In genomic region chr20:34302312-34302722, GRCh38 we compare ENCODE assay signal across 8 cellular contexts. TPM values are rescaled to one million over a fixed set of nuclear protein-coding genes. Genes with fewer than 3 reads are reported as not detected.
DNase-seq lines count a peak whose midpoint lies in the region; ATAC-seq lines count a peak whose summit lies in the region.

No MANE protein-coding gene starts in this region.

- peaks cover 12% of the 10 kb centered on the region for H3K4me1 Mint-ChIP-seq in activated naive CD4-positive, alpha-beta T cell treated with anti-CD3 and anti-CD28 coated beads, Interleukin-2, amount 50 U/mL, for 24 hours
- H3K4me1 Mint-ChIP-seq in activated T-cell treated with anti-CD3 and anti-CD28 coated beads, Interleukin-2, amount 50 U/mL, for 72 hours (ENCODE audit: low read depth): peaks cover 15% of the 10 kb centered on the region

- peak overlapping the region; percentile 93 for H3K4me3 Mint-ChIP-seq in activated naive CD4-positive, alpha-beta T cell treated with anti-CD3 and anti-CD28 coated beads, Interleukin-2, amount 50 U/mL, for 24 hours
- H3K4me3 Mint-ChIP-seq in activated T-cell treated with anti-CD3 and anti-CD28 coated beads, Interleukin-2, amount 50 U/mL, for 72 hours: peak overlapping the region; percentile 81 to 84

- peaks cover 3% of the 10 kb centered on the region for H3K36me3 Mint-ChIP-seq in activated naive CD4-positive, alpha-beta T cell treated with anti-CD3 and anti-CD28 coated beads, Interleukin-2, amount 50 U/mL, for 24 hours
- H3K36me3 Mint-ChIP-seq in activated T-cell treated with anti-CD3 and anti-CD28 coated beads, Interleukin-2, amount 50 U/mL, for 72 hours (ENCODE audit: insufficient read depth in 2 of 2): peaks cover 0 to 4% of the 10 kb centered on the region in 2 donors

- H3K9me3 Mint-ChIP-seq in activated naive CD4-positive, alpha-beta T cell treated with anti-CD3 and anti-CD28 coated beads, Interleukin-2, amount 50 U/mL, for 24 hours: no peaks in the 10 kb centered on the region
- H3K9me3 Mint-ChIP-seq in activated T-cell treated with anti-CD3 and anti-CD28 coated beads, Interleukin-2, amount 50 U/mL, for 72 hours: no peaks in the 10 kb centered on the region

- ATAC-seq in activated T-cell treated with anti-CD3 and anti-CD28 coated beads, Interleukin-2, amount 50 U/mL, for 72 hours (replicated peaks in 1 of 2): no peak
- ATAC-seq in HG02678 (IDR thresholded peaks at IDR 0.05; ENCODE audit: unreplicated experiment) (no peak), HG03565 (IDR thresholded peaks at IDR 0.05; ENCODE audit: unreplicated experiment) (no peak)

- H3K27ac ChIP-seq in temporal lobe (ENCODE audit: low read depth, low read length): peak overlapping the region; percentile 61

- H3K27ac Mint-ChIP-seq in activated naive CD4-positive, alpha-beta T cell treated with anti-CD3 and anti-CD28 coated beads, Interleukin-2, amount 50 U/mL, for 24 hours: peak overlapping the region; percentile 91
- peak overlapping the region; percentile 71 for H3K27ac Mint-ChIP-seq in activated T-cell treated with anti-CD3 and anti-CD28 coated beads, Interleukin-2, amount 50 U/mL, for 72 hours

- no peaks in the 10 kb centered on the region for H3K27me3 Mint-ChIP-seq in activated naive CD4-positive, alpha-beta T cell treated with anti-CD3 and anti-CD28 coated beads, Interleukin-2, amount 50 U/mL, for 24 hours
- H3K27me3 Mint-ChIP-seq in activated T-cell treated with anti-CD3 and anti-CD28 coated beads, Interleukin-2, amount 50 U/mL, for 72 hours (ENCODE audit: low read depth): no peaks in the 10 kb centered on the region

- no peak for DNase-seq in activated naive CD4-positive, alpha-beta T cell (lab: John Stamatoyannopoulos, UW)
- DNase-seq in activated T-cell treated with anti-CD3 and anti-CD28 coated beads, Interleukin-2, amount 50 U/mL, for 72 hours: no peak
- peak; percentile 61 for DNase-seq in iris pigment epithelial cell (ENCODE audit: low read depth)
- DNase-seq in NCI-H2227 treated with DMSO at 0.1 percent for 48 hours (lab: John Stamatoyannopoulos, UW): no peak

RNA-seq across cellular contexts. Expression of gene AHCY, which starts 0.8 kb away (rescaled TPM):
- total RNA-seq in activated T-cell treated with anti-CD3 and anti-CD28 coated beads, Interleukin-2, amount 50 U/mL, for 72 hours: 100 to 1,000 TPM in 1 of 2 donors, 10 to 100 TPM in 1; 99.0 to 130 TPM
- 31.0 TPM for total RNA-seq in temporal lobe
